In genomic region chr1:113756461-113756860, GRCh38 we compare ENCODE assay signal across 21 cellular contexts. TPM values are rescaled to one million over a fixed set of nuclear protein-coding genes. Genes with fewer than 3 reads are reported as not detected.
A peak's percentile ranks its signal among the peaks of the same experiment; 100 is the strongest.
DNase-seq lines count a peak whose midpoint lies in the region; ATAC-seq, FAIRE-seq and TF ChIP-seq lines count a peak whose summit lies in the region.
"Had no signal": no experiment of that assay in that cellular context is flagged by ENCODE, and none has a peak within 500 bp of the region (broad histone marks: within the 10 kb centered on the region; RNA-seq: fewer than 3 reads in every experiment).

No MANE protein-coding gene starts in this region.

- H3K4me3 Mint-ChIP-seq in GM23338 (peak overlapping the region; percentile 96; the same call in 1 of the 3 replicates), astrocyte (ENCODE audit: unreplicated experiment) (peak overlapping the region; percentile 95), neural crest cell (peak overlapping the region; percentile 94)

- DNase-seq in SK-N-SH (no peak), GM23338 (ENCODE audit: low spot score) (no peak), astrocyte (ENCODE audit: low read depth) (no peak), neural crest cell (ENCODE audit: low read depth, low spot score) (no peak), middle frontal gyrus (ENCODE audit: extremely low spot score, low spot score) (no peak), RCC 7860 (ENCODE audit: low spot score) (no peak), NCI-H510A (lab: John Stamatoyannopoulos, UW) (no peak)
- DNase-seq: ACHN; activated CD4-positive, alpha-beta T cell treated with anti-CD3 and anti-CD28 coated beads, Interleukin-2, amount 50 U/mL, for 4 hours; aorta; foreskin melanocyte; left lung; NCI-H1417; NCI-H226; psoas muscle; SJCRH30; stimulated activated CD4-positive, alpha-beta T cell treated with anti-CD3 and anti-CD28 coated beads, Interleukin-12 subunit alpha, Interleukin-12 subunit beta, amount 100 ng/mL, for 4 hours; stimulated activated naive CD8-positive, alpha-beta T cell treated with anti-CD3 and anti-CD28 coated beads, Interleukin-15, Interleukin-2, amounts not matched to agents 100 U/mL and 50 U/mL, for 24 hours; upper lobe of left lung had no signal

- CTCF ChIA-PET in SK-N-SH (lab: Yijun Ruan, JAX): no interaction called here

- H3K27ac Mint-ChIP-seq in GM23338 (no peak overlapping the region), astrocyte (ENCODE audit: unreplicated experiment) (no peak overlapping the region), neural crest cell (ENCODE audit: unreplicated experiment) (no peak overlapping the region)

- H4K20me1 ChIP-seq in SK-N-SH (ENCODE audit: insufficient read depth): no peaks in the 10 kb centered on the region
- H4K20me1 ChIP-seq in GM23338 (replicated peaks; ENCODE audit: insufficient read depth): no peaks in the 10 kb centered on the region
- peaks cover 6% of the 10 kb centered on the region for H4K20me1 ChIP-seq in astrocyte (ENCODE audit: insufficient read depth, low read length)

- no peak for TF ChIP-seq EP300 in SK-N-SH (IDR thresholded peaks at IDR 0.05; ENCODE audit: borderline replicate concordance in 1 of 2, low read depth in 1 of 2, low read length in 1 of 2)

- H3F3A ChIP-seq in SK-N-SH (replicated peaks; ENCODE audit: insufficient read depth) (peaks cover 18% of the 10 kb centered on the region), GM23338 (replicated peaks; ENCODE audit: low read depth) (peaks cover 8% of the 10 kb centered on the region; the same call in 1 of the 2 replicates)

- H3K36me3 Mint-ChIP-seq in GM23338 (ENCODE audit: low read depth) (peaks cover 36% of the 10 kb centered on the region), astrocyte (ENCODE audit: low read depth, unreplicated experiment) (no peaks in the 10 kb centered on the region), neural crest cell (ENCODE audit: low read depth) (peaks cover 7% of the 10 kb centered on the region)

- WGBS in SK-N-SH (ENCODE audit: low lambda C conversion rate): 88% methylated on average over 1 of the region's 1 CpG

- H3K9ac ChIP-seq in SK-N-SH: no peak overlapping the region
- no peak overlapping the region for H3K9ac ChIP-seq in astrocyte (ENCODE audit: low read length)

- H2AFZ ChIP-seq in SK-N-SH (ENCODE audit: low read depth) (no peak overlapping the region), GM23338 (no peak overlapping the region), astrocyte (ENCODE audit: low read depth, low read length) (no peak overlapping the region)

- POLR2A ChIA-PET in SK-N-SH (lab: Yijun Ruan, JAX): no interaction called here

- H3K79me2 ChIP-seq in SK-N-SH (ENCODE audit: insufficient read depth) (peaks cover 65% of the 10 kb centered on the region), GM23338 (replicated peaks; ENCODE audit: insufficient read depth) (peaks cover 19% of the 10 kb centered on the region), astrocyte (ENCODE audit: insufficient read depth, low read length) (peaks cover 44% of the 10 kb centered on the region)

- H3K36me3 ChIP-seq in SK-N-SH (replicated peaks in 1 of 2; ENCODE audit: control insufficient read depth in 1 of 2, insufficient read depth in 2 of 2, low read length in 1 of 2) (peaks cover 5 to 37% of the 10 kb centered on the region in 2 experiments), GM23338 (ENCODE audit: insufficient read depth) (no peaks in the 10 kb centered on the region; the same call in 1 of the 2 replicates), astrocyte (ENCODE audit: insufficient read depth, low read length) (peaks cover 7% of the 10 kb centered on the region)

- H3K27me3 ChIP-seq in SK-N-SH (ENCODE audit: insufficient read depth) (no peaks in the 10 kb centered on the region), GM23338 (ENCODE audit: insufficient read depth) (no peaks in the 10 kb centered on the region), astrocyte (ENCODE audit: insufficient read depth, low read length) (no peaks in the 10 kb centered on the region)
- H3K27me3 ChIP-seq: left lung, SJCRH30, upper lobe of left lung had no signal

- no peak for TF ChIP-seq RAD21 in SK-N-SH (IDR thresholded peaks at IDR 0.05; ENCODE audit: low read length)

- H3K27me3 Mint-ChIP-seq in GM23338 (ENCODE audit: insufficient read depth, low read depth, poor library complexity) (peaks cover 5% of the 10 kb centered on the region), astrocyte (ENCODE audit: low read depth, unreplicated experiment) (no peaks in the 10 kb centered on the region), neural crest cell (ENCODE audit: low read depth) (no peaks in the 10 kb centered on the region)

- H3K9me2 ChIP-seq in SK-N-SH: no peaks in the 10 kb centered on the region
- no peaks in the 10 kb centered on the region for H3K9me2 ChIP-seq in GM23338 (ENCODE audit: insufficient read depth)

- H3K27ac ChIP-seq in SK-N-SH (ENCODE audit: low read depth in 2 of 2, low read length in 1 of 2) (no peak overlapping the region), GM23338 (ENCODE audit: low read depth) (no peak overlapping the region), astrocyte (ENCODE audit: low read depth, low read length) (no peak overlapping the region)
- H3K27ac ChIP-seq: left lung, psoas muscle, SJCRH30, upper lobe of left lung had no signal

- TF ChIP-seq CTCF in SK-N-SH (IDR thresholded peaks at IDR 0.05) (no peak), GM23338 (conservative IDR thresholded peaks at IDR 0.05; ENCODE audit: low read depth in 2 of 2) (no peak), astrocyte (IDR thresholded peaks at IDR 0.05; ENCODE audit: insufficient read depth, low read depth, low read length) (no peak), neural crest cell (conservative IDR thresholded peaks at IDR 0.05) (no peak)

- H3K9me3 Mint-ChIP-seq in GM23338: no peaks in the 10 kb centered on the region
- H3K9me3 Mint-ChIP-seq in astrocyte (ENCODE audit: unreplicated experiment): no peaks in the 10 kb centered on the region
- H3K9me3 Mint-ChIP-seq in neural crest cell: no peaks in the 10 kb centered on the region

- ATAC-seq in SK-N-SH treated with all-trans-retinoic acid at 6 μM for 48 hours (no peak), GM23338 (no peak)
- ATAC-seq: left lung; psoas muscle; stimulated activated naive CD8-positive, alpha-beta T cell treated with anti-CD3 and anti-CD28 coated beads, Interleukin-15, Interleukin-2, amounts not matched to agents 100 U/mL and 50 U/mL, for 24 hours had no signal

- peaks cover 7 to 9% of the 10 kb centered on the region in 2 experiments; a peak in 3 of 4 replicates for H3K4me1 ChIP-seq in SK-N-SH (ENCODE audit: control insufficient read depth in 1 of 2, insufficient read depth in 2 of 2, low read depth in 1 of 2, low read length in 1 of 2)
- H3K4me1 ChIP-seq in GM23338 (ENCODE audit: insufficient read depth): peaks cover 9% of the 10 kb centered on the region; the same call in 1 of the 2 replicates
- H3K4me1 ChIP-seq in astrocyte (ENCODE audit: insufficient read depth, low read length): peaks cover 3% of the 10 kb centered on the region
- H3K4me1 ChIP-seq: SJCRH30 had no signal

- FAIRE-seq in astrocyte (lab: Jason Lieb, UNC) (no peak), RCC 7860 (lab: Jason Lieb, UNC) (no peak)
- FAIRE-seq: GM12891 had no signal

- H3K4me1 Mint-ChIP-seq in GM23338: peaks cover 14% of the 10 kb centered on the region
- peaks cover 10% of the 10 kb centered on the region for H3K4me1 Mint-ChIP-seq in astrocyte (ENCODE audit: low read depth, unreplicated experiment)
- peaks cover 48% of the 10 kb centered on the region for H3K4me1 Mint-ChIP-seq in neural crest cell

- H3K4me2 ChIP-seq in SK-N-SH (peak overlapping the region; percentile 89), GM23338 (no peak overlapping the region), astrocyte (ENCODE audit: low read length) (peak overlapping the region; percentile 96)

- H3K9me3 ChIP-seq in SK-N-SH (no peaks in the 10 kb centered on the region), astrocyte (ENCODE audit: insufficient read depth, low read depth, low read length) (no peaks in the 10 kb centered on the region)
- H3K9me3 ChIP-seq: left lung, psoas muscle, SJCRH30, upper lobe of left lung had no signal

- H3K4me3 ChIP-seq in SK-N-SH (ENCODE audit: low read depth in 2 of 2, low read length in 1 of 2) (no peak overlapping the region; a peak in 1 of 4 replicates), GM23338 (no peak overlapping the region), astrocyte (ENCODE audit: insufficient read depth, low read depth, low read length) (no peak overlapping the region)

TF ChIP-seq in SK-N-SH, 30 proteins besides CTCF, POLR2A, EP300 and RAD21 (continues in another document):
- no peak for TF ChIP-seq FOXJ3 (CRISPR knock-in tag; IDR thresholded peaks at IDR 0.05)
- no peak for TF ChIP-seq MXI1 (IDR thresholded peaks at IDR 0.05; ENCODE audit: low read depth, low read length)
- TF ChIP-seq RCOR1 (IDR thresholded peaks at IDR 0.05; ENCODE audit: low read length): no peak
- no peak for TF ChIP-seq TAF1 (IDR thresholded peaks at IDR 0.05; ENCODE audit: borderline replicate concordance, low read depth, low read length)
- TF ChIP-seq JUND (IDR thresholded peaks at IDR 0.05): no peak

TF ChIP-seq in SK-N-SH treated with all-trans-retinoic acid at 6 μM for 48 hours, 23 proteins besides CTCF, POLR2A, EP300 and RAD21 (continues in another document):
- TF ChIP-seq ZNF70 (CRISPR knock-in tag; IDR thresholded peaks at IDR 0.05): no peak

TF ChIP-seq in GM23338, 12 proteins besides CTCF, POLR2A, EP300 and RAD21 (continues in another document):
- TF ChIP-seq ZNF114 (CRISPR knock-in tag; IDR thresholded peaks at IDR 0.05) (no peak), EZH2 (IDR thresholded peaks at IDR 0.05; ENCODE audit: low read depth, unreplicated experiment) (no peak), EZH2phosphoT487 (IDR thresholded peaks at IDR 0.05; ENCODE audit: unreplicated experiment) (no peak), STAT1 (IDR thresholded peaks at IDR 0.05; ENCODE audit: unreplicated experiment) (no peak)

RNA-seq across cellular contexts. Expression of gene PHTF1, which starts 2.8 kb away (rescaled TPM):
- polyA plus RNA-seq in SK-N-SH (2012; rRNA removed): 10.8 and 14.1 TPM in 2 replicates
- 12.5 and 13.5 TPM in 2 replicates for polyA plus RNA-seq in SK-N-SH (2012; cell fraction: cytosol; rRNA removed)
- polyA plus RNA-seq in SK-N-SH (2012; cell fraction: nucleus; rRNA removed): 9.5 and 16.1 TPM in 2 replicates
- 21.6 and 24.5 TPM in 2 replicates for total RNA-seq in GM23338 (2014; rRNA removed; shearing (Covaris generic))
- 18.7 and 19.1 TPM in 2 replicates for polyA plus RNA-seq in GM23338 (2016; fragmentation: Nextera tagmentation; extraction: Ambion mirVana)
- total RNA-seq in astrocyte: 31.5 and 36.4 TPM in 2 replicates
- 48.5 and 50.2 TPM in 2 replicates for total RNA-seq in neural crest cell

RNA-seq across cellular contexts. Expression of gene RSBN1, which starts 55.8 kb away (rescaled TPM):
- polyA plus RNA-seq in SK-N-SH (2012; rRNA removed): 3.9 and 4.0 TPM in 2 replicates
- 5.1 and 5.2 TPM in 2 replicates for polyA plus RNA-seq in SK-N-SH (2012; cell fraction: cytosol; rRNA removed)
- polyA plus RNA-seq in SK-N-SH (2012; cell fraction: nucleus; rRNA removed): 4.1 and 8.3 TPM in 2 replicates
- total RNA-seq in GM23338 (2014; rRNA removed; shearing (Covaris generic)): 15.4 and 29.9 TPM in 2 replicates
- polyA plus RNA-seq in GM23338 (2016; fragmentation: Nextera tagmentation; extraction: Ambion mirVana): 17.4 and 18.9 TPM in 2 replicates
- 10.6 and 10.8 TPM in 2 replicates for total RNA-seq in astrocyte
- 26.8 and 31.1 TPM in 2 replicates for total RNA-seq in neural crest cell
